8 cellular contexts compared by ENCODE assay signal in genomic region chr14:64549805-64550538, GRCh38. TPM values are rescaled to one million over a fixed set of nuclear protein-coding genes. Genes with fewer than 3 reads are reported as not detected.
DNase-seq lines count a peak whose midpoint lies in the region; ATAC-seq and TF ChIP-seq lines count a peak whose summit lies in the region.

TSS of gene PPP1R36 (plus strand) at chr14:64549961. CDS start at chr14:64549998, 37 bp downstream.

- peak; percentile 94 to 95 for ATAC-seq in activated CD4-positive, CD25-positive, alpha-beta regulatory T cell treated with anti-CD3 and anti-CD28 coated beads, Interleukin-2, amount 50 U/mL, for 24 hours
- no peak for ATAC-seq in GM21529 (IDR thresholded peaks at IDR 0.05; ENCODE audit: unreplicated experiment)
- ATAC-seq in HG03457 (IDR thresholded peaks at IDR 0.05; ENCODE audit: unreplicated experiment), result no peak

- H3K9me3 ChIP-seq in Loucy (ENCODE audit: insufficient read depth, low read depth, low read length), result no peaks in the 10 kb centered on the region
- no peaks in the 10 kb centered on the region for H3K9me3 ChIP-seq in endodermal cell (ENCODE audit: control insufficient read depth, low read length)
- no peaks in the 10 kb centered on the region for H3K9me3 ChIP-seq in thyroid gland

- intact Hi-C loops in thyroid gland (cut with DNase I), result no loop called here

- no peaks in the 10 kb centered on the region for H3K9me2 ChIP-seq in Loucy (replicated peaks; ENCODE audit: low read depth, low read length)

- no peak for TF ChIP-seq POLR2A in thyroid gland (IDR thresholded peaks at IDR 0.05)

- H3K4me3 ChIP-seq in Loucy (ENCODE audit: low read length, poor library complexity, severe bottlenecking) (peak within 1 kb of the TSS; percentile 66), endodermal cell (ENCODE audit: low read length) (peak within 1 kb of the TSS; percentile 77), thyroid gland (replicated peaks in 1 of 3) (peak within 1 kb of the TSS in 1 of 3 donors; percentile 34)

- H3K27me3 Mint-ChIP-seq in endodermal cell (ENCODE audit: insufficient read depth), result peaks cover 25% of the 10 kb centered on the region

- H3F3A ChIP-seq in Loucy (ENCODE audit: low read depth), result no peaks in the 10 kb centered on the region

- peaks cover 5% of the 10 kb centered on the region for H3K4me1 ChIP-seq in Loucy (ENCODE audit: insufficient read depth, low read length, poor library complexity, severe bottlenecking)
- no peaks in the 10 kb centered on the region for H3K4me1 ChIP-seq in endodermal cell (ENCODE audit: control insufficient read depth, insufficient read depth, low read length)
- peaks cover 5 to 11% of the 10 kb centered on the region in 2 donors for H3K4me1 ChIP-seq in thyroid gland

- H3K4me2 ChIP-seq in Loucy (ENCODE audit: low read depth, low read length, poor library complexity, severe bottlenecking), result peak within 1 kb of the TSS; percentile 72

- no peaks in the 10 kb centered on the region for H3K36me3 ChIP-seq in Loucy (ENCODE audit: insufficient read depth, low read length)
- H3K36me3 ChIP-seq in endodermal cell (ENCODE audit: control insufficient read depth, insufficient read depth, low read length), result no peaks in the 10 kb centered on the region
- no peaks in the 10 kb centered on the region for H3K36me3 ChIP-seq in thyroid gland

- no peaks in the 10 kb centered on the region for H4K20me1 ChIP-seq in Loucy (ENCODE audit: insufficient read depth, low read length, poor library complexity, severe bottlenecking)

- H3K9ac ChIP-seq in Loucy (ENCODE audit: low read depth, low read length, poor library complexity, severe bottlenecking) (peak within 1 kb of the TSS; percentile 39), endodermal cell (ENCODE audit: extremely low read depth, low read length, poor library complexity, severe bottlenecking) (no peak within 1 kb of the TSS)

- WGBS in endodermal cell (ENCODE audit: insufficient coverage in 1 of 2, insufficient read length in 1 of 2), 2 experiments, result 6 to 9% methylated on average over 21 to 50 of the region's 50 CpGs
- 16 to 34% methylated on average over 8 to 34 of the region's 50 CpGs for WGBS in thyroid gland, 2 donors

- H3K36me3 Mint-ChIP-seq in endodermal cell (ENCODE audit: low read depth), result no peaks in the 10 kb centered on the region

- H3K4me1 Mint-ChIP-seq in endodermal cell, result peaks cover 8% of the 10 kb centered on the region

- H3K27me3 ChIP-seq in Loucy (ENCODE audit: insufficient read depth, low read length, poor library complexity, severe bottlenecking) (no peaks in the 10 kb centered on the region), endodermal cell (ENCODE audit: control insufficient read depth, insufficient read depth, low read length, poor library complexity, severe bottlenecking) (peaks cover 38% of the 10 kb centered on the region), thyroid gland (no peaks in the 10 kb centered on the region)

- peak; percentile 85 for DNase-seq in DMS53 (lab: John Stamatoyannopoulos, UW)
- DNase-seq in endodermal cell, result peak; percentile 56
- peak; percentile 21 for DNase-seq in myocyte (ENCODE audit: low read depth)
- DNase-seq in thyroid gland, result peak; percentile 28 to 41

- no peaks in the 10 kb centered on the region for H3K9me3 Mint-ChIP-seq in endodermal cell

- TF ChIP-seq CTCF in Loucy (conservative IDR thresholded peaks at IDR 0.05; ENCODE audit: low read length) (no peak), endodermal cell (conservative IDR thresholded peaks at IDR 0.05) (no peak), thyroid gland (IDR thresholded peaks at IDR 0.05) (peak in 1 of 6 experiments; percentile 6)

- peak within 1 kb of the TSS; percentile 84 for H2AFZ ChIP-seq in Loucy (ENCODE audit: low read length)

- H3K27ac Mint-ChIP-seq in endodermal cell, result no peak within 1 kb of the TSS

- H3K79me2 ChIP-seq in Loucy (ENCODE audit: insufficient read depth, low read length), result no peaks in the 10 kb centered on the region

- H3K27ac ChIP-seq in endodermal cell (ENCODE audit: low read depth, low read length), result no peak within 1 kb of the TSS
- H3K27ac ChIP-seq in thyroid gland, result peak within 1 kb of the TSS in 1 of 3 donors; percentile 31

- H3K4me3 Mint-ChIP-seq in endodermal cell, result peak within 1 kb of the TSS; percentile 51

RNA-seq across cellular contexts. Expression of gene PPP1R36, which starts in this region (rescaled TPM):
- total RNA-seq in endodermal cell (1 to 10 TPM in 1 of 2 donors, under 1 TPM in 1; 0.24 to 1.2 TPM), myocyte (0.35 TPM in 1 of 2 replicates, not detected in the other), thyroid gland (under 1 TPM in 3 of 4 donors, not detected in 1; 0.54 to 0.67 (median 0.63) TPM)
- polyA plus RNA-seq in endodermal cell (2013, experiment 1 of 2), result 0.14 TPM
- 0.58 TPM for polyA plus RNA-seq in endodermal cell (2013, experiment 2 of 2)
- polyA plus RNA-seq in myocyte (2012), result 1.3 TPM

Comparison
In these comparisons a context has a peak if more than half of its experiments do, and no peak if none do; other contexts are left out.
1. Peak in DNase-seq in thyroid gland; RNA of the gene not detected or under 1 TPM.
2. DNase-seq: peak in every context shown above with its lines; median percentile 85 in DMS53; 56 in endodermal cell; 34 in thyroid gland; 21 in myocyte.
3. ATAC-seq: peak in activated CD4-positive, CD25-positive, alpha-beta regulatory T cell treated with anti-CD3 and anti-CD28 coated beads, Interleukin-2, amount 50 U/mL, for 24 hours (2 of 2); none in GM21529 (single experiment) and HG03457 (single experiment).